1 cellular context compared by ENCODE assay signal in genomic region chr22:20131856-20132685, GRCh38.
TF ChIP-seq lines count a peak whose summit lies in the region.

No MANE protein-coding gene starts in this region.

TF ChIP-seq in K562, 482 proteins besides CTCF, POLR2A, EP300 and RAD21 (continued from another document and continues in another):
- TF ChIP-seq, protein P1, sequence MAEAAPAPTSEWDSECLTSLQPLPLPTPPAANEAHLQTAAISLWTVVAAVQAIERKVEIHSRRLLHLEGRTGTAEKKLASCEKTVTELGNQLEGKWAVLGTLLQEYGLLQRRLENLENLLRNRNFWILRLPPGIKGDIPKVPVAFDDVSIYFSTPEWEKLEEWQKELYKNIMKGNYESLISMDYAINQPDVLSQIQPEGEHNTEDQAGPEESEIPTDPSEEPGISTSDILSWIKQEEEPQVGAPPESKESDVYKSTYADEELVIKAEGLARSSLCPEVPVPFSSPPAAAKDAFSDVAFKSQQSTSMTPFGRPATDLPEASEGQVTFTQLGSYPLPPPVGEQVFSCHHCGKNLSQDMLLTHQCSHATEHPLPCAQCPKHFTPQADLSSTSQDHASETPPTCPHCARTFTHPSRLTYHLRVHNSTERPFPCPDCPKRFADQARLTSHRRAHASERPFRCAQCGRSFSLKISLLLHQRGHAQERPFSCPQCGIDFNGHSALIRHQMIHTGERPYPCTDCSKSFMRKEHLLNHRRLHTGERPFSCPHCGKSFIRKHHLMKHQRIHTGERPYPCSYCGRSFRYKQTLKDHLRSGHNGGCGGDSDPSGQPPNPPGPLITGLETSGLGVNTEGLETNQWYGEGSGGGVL (CRISPR knock-in tag; IDR thresholded peaks at IDR 0.05) = no peak
- no peak for TF ChIP-seq ZNF197 (CRISPR knock-in tag; IDR thresholded peaks at IDR 0.05; ENCODE audit: low read depth)
- no peak; the same call in 1 of the 2 replicates for TF ChIP-seq HES1 (IDR thresholded peaks at IDR 0.05; ENCODE audit: low read depth)
- no peak for TF ChIP-seq NFYB (IDR thresholded peaks at IDR 0.05; ENCODE audit: extremely low read depth, insufficient read length)
- TF ChIP-seq KLF6 (CRISPR knock-in tag; IDR thresholded peaks at IDR 0.05; ENCODE audit: borderline replicate concordance) = 0 out of 2 replicates have a peak, but pooled peaks have one; percentile 38
- no peak for TF ChIP-seq NRF1 (conservative IDR thresholded peaks at IDR 0.05 in 1 of 2, IDR thresholded peaks at IDR 0.05 in 1 of 2)
- TF ChIP-seq, protein P2, sequence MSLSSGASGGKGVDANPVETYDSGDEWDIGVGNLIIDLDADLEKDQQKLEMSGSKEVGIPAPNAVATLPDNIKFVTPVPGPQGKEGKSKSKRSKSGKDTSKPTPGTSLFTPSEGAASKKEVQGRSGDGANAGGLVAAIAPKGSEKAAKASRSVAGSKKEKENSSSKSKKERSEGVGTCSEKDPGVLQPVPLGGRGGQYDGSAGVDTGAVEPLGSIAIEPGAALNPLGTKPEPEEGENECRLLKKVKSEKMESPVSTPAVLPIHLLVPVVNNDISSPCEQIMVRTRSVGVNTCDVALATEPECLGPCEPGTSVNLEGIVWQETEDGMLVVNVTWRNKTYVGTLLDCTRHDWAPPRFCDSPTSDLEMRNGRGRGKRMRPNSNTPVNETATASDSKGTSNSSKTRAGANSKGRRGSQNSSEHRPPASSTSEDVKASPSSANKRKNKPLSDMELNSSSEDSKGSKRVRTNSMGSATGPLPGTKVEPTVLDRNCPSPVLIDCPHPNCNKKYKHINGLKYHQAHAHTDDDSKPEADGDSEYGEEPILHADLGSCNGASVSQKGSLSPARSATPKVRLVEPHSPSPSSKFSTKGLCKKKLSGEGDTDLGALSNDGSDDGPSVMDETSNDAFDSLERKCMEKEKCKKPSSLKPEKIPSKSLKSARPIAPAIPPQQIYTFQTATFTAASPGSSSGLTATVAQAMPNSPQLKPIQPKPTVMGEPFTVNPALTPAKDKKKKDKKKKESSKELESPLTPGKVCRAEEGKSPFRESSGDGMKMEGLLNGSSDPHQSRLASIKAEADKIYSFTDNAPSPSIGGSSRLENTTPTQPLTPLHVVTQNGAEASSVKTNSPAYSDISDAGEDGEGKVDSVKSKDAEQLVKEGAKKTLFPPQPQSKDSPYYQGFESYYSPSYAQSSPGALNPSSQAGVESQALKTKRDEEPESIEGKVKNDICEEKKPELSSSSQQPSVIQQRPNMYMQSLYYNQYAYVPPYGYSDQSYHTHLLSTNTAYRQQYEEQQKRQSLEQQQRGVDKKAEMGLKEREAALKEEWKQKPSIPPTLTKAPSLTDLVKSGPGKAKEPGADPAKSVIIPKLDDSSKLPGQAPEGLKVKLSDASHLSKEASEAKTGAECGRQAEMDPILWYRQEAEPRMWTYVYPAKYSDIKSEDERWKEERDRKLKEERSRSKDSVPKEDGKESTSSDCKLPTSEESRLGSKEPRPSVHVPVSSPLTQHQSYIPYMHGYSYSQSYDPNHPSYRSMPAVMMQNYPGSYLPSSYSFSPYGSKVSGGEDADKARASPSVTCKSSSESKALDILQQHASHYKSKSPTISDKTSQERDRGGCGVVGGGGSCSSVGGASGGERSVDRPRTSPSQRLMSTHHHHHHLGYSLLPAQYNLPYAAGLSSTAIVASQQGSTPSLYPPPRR (CRISPR knock-in tag; IDR thresholded peaks at IDR 0.05; ENCODE audit: borderline replicate concordance) = no peak
- no peak for TF ChIP-seq TCFL5 (CRISPR knock-in tag; conservative IDR thresholded peaks at IDR 0.05)
- TF ChIP-seq DPF2 (IDR thresholded peaks at IDR 0.05) = peak; percentile 21; the same call in 1 of the 2 replicates
- no peak for TF ChIP-seq ZKSCAN8 (CRISPR knock-in tag; IDR thresholded peaks at IDR 0.05)
- TF ChIP-seq NONO (IDR thresholded peaks at IDR 0.05; ENCODE audit: low read depth in 2 of 2, low read length in 1 of 2) = peak in 1 of 2 experiments; percentile 90; a peak in 2 of 4 replicates
- TF ChIP-seq, protein P3, sequence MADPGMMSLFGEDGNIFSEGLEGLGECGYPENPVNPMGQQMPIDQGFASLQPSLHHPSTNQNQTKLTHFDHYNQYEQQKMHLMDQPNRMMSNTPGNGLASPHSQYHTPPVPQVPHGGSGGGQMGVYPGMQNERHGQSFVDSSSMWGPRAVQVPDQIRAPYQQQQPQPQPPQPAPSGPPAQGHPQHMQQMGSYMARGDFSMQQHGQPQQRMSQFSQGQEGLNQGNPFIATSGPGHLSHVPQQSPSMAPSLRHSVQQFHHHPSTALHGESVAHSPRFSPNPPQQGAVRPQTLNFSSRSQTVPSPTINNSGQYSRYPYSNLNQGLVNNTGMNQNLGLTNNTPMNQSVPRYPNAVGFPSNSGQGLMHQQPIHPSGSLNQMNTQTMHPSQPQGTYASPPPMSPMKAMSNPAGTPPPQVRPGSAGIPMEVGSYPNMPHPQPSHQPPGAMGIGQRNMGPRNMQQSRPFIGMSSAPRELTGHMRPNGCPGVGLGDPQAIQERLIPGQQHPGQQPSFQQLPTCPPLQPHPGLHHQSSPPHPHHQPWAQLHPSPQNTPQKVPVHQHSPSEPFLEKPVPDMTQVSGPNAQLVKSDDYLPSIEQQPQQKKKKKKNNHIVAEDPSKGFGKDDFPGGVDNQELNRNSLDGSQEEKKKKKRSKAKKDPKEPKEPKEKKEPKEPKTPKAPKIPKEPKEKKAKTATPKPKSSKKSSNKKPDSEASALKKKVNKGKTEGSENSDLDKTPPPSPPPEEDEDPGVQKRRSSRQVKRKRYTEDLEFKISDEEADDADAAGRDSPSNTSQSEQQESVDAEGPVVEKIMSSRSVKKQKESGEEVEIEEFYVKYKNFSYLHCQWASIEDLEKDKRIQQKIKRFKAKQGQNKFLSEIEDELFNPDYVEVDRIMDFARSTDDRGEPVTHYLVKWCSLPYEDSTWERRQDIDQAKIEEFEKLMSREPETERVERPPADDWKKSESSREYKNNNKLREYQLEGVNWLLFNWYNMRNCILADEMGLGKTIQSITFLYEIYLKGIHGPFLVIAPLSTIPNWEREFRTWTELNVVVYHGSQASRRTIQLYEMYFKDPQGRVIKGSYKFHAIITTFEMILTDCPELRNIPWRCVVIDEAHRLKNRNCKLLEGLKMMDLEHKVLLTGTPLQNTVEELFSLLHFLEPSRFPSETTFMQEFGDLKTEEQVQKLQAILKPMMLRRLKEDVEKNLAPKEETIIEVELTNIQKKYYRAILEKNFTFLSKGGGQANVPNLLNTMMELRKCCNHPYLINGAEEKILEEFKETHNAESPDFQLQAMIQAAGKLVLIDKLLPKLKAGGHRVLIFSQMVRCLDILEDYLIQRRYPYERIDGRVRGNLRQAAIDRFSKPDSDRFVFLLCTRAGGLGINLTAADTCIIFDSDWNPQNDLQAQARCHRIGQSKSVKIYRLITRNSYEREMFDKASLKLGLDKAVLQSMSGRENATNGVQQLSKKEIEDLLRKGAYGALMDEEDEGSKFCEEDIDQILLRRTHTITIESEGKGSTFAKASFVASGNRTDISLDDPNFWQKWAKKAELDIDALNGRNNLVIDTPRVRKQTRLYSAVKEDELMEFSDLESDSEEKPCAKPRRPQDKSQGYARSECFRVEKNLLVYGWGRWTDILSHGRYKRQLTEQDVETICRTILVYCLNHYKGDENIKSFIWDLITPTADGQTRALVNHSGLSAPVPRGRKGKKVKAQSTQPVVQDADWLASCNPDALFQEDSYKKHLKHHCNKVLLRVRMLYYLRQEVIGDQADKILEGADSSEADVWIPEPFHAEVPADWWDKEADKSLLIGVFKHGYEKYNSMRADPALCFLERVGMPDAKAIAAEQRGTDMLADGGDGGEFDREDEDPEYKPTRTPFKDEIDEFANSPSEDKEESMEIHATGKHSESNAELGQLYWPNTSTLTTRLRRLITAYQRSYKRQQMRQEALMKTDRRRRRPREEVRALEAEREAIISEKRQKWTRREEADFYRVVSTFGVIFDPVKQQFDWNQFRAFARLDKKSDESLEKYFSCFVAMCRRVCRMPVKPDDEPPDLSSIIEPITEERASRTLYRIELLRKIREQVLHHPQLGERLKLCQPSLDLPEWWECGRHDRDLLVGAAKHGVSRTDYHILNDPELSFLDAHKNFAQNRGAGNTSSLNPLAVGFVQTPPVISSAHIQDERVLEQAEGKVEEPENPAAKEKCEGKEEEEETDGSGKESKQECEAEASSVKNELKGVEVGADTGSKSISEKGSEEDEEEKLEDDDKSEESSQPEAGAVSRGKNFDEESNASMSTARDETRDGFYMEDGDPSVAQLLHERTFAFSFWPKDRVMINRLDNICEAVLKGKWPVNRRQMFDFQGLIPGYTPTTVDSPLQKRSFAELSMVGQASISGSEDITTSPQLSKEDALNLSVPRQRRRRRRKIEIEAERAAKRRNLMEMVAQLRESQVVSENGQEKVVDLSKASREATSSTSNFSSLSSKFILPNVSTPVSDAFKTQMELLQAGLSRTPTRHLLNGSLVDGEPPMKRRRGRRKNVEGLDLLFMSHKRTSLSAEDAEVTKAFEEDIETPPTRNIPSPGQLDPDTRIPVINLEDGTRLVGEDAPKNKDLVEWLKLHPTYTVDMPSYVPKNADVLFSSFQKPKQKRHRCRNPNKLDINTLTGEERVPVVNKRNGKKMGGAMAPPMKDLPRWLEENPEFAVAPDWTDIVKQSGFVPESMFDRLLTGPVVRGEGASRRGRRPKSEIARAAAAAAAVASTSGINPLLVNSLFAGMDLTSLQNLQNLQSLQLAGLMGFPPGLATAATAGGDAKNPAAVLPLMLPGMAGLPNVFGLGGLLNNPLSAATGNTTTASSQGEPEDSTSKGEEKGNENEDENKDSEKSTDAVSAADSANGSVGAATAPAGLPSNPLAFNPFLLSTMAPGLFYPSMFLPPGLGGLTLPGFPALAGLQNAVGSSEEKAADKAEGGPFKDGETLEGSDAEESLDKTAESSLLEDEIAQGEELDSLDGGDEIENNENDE (IDR thresholded peaks at IDR 0.05; ENCODE audit: low read depth, low read length) = no peak
- no peak for TF ChIP-seq NELFE (IDR thresholded peaks at IDR 0.05; ENCODE audit: insufficient read depth, insufficient read length)
- no peak for TF ChIP-seq BRF1 (IDR thresholded peaks at IDR 0.05; ENCODE audit: borderline replicate concordance, extremely low read depth, insufficient read length)
- no peak for TF ChIP-seq ZNF583 (CRISPR knock-in tag; IDR thresholded peaks at IDR 0.05)
- no peak for TF ChIP-seq ZNF644 (tag; IDR thresholded peaks at IDR 0.05; ENCODE audit: low read depth)
- peak; percentile 72; the same call in 1 of the 2 replicates for TF ChIP-seq PHB (CRISPR knock-in tag; IDR thresholded peaks at IDR 0.05)
- no peak for TF ChIP-seq CBFB (CRISPR knock-in tag; IDR thresholded peaks at IDR 0.05)
- TF ChIP-seq, protein P4, sequence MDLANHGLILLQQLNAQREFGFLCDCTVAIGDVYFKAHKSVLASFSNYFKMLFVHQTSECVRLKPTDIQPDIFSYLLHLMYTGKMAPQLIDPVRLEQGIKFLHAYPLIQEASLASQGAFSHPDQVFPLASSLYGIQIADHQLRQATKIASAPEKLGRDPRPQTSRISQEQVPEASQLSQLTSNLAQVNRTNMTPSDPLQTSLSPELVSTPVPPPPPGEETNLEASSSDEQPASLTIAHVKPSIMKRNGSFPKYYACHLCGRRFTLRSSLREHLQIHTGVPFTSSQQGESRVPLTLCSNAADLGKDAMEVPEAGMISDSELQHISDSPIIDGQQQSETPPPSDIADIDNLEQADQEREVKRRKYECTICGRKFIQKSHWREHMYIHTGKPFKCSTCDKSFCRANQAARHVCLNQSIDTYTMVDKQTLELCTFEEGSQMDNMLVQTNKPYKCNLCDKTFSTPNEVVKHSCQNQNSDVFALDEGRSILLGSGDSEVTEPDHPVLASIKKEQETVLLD (IDR thresholded peaks at IDR 0.05) = peak; percentile 83
- no peak for TF ChIP-seq ESRRA (IDR thresholded peaks at IDR 0.05; ENCODE audit: borderline replicate concordance, low read depth)
- TF ChIP-seq ZBTB17 (CRISPR knock-in tag; IDR thresholded peaks at IDR 0.05) = peak; percentile 64
- TF ChIP-seq CEBPZ (IDR thresholded peaks at IDR 0.05; ENCODE audit: borderline replicate concordance, low read depth, low read length) = no peak
- TF ChIP-seq MED1 (CRISPR knock-in tag; IDR thresholded peaks at IDR 0.05; ENCODE audit: borderline replicate concordance) = no peak
- no peak for TF ChIP-seq HDAC2 (IDR thresholded peaks at IDR 0.05)
- TF ChIP-seq, protein P5, sequence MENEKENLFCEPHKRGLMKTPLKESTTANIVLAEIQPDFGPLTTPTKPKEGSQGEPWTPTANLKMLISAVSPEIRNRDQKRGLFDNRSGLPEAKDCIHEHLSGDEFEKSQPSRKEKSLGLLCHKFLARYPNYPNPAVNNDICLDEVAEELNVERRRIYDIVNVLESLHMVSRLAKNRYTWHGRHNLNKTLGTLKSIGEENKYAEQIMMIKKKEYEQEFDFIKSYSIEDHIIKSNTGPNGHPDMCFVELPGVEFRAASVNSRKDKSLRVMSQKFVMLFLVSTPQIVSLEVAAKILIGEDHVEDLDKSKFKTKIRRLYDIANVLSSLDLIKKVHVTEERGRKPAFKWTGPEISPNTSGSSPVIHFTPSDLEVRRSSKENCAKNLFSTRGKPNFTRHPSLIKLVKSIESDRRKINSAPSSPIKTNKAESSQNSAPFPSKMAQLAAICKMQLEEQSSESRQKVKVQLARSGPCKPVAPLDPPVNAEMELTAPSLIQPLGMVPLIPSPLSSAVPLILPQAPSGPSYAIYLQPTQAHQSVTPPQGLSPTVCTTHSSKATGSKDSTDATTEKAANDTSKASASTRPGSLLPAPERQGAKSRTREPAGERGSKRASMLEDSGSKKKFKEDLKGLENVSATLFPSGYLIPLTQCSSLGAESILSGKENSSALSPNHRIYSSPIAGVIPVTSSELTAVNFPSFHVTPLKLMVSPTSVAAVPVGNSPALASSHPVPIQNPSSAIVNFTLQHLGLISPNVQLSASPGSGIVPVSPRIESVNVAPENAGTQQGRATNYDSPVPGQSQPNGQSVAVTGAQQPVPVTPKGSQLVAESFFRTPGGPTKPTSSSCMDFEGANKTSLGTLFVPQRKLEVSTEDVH (IDR thresholded peaks at IDR 0.05; ENCODE audit: low read depth, partially characterized antibody) = no peak
- no peak for TF ChIP-seq ZNF174 (CRISPR knock-in tag; IDR thresholded peaks at IDR 0.05)
- no peak for TF ChIP-seq ZNF217 (CRISPR knock-in tag; IDR thresholded peaks at IDR 0.05)
- TF ChIP-seq ZNF212 (CRISPR knock-in tag; IDR thresholded peaks at IDR 0.05) = no peak
- no peak for TF ChIP-seq TAL1 (IDR thresholded peaks at IDR 0.05)
